In the genomic region with DNA sequence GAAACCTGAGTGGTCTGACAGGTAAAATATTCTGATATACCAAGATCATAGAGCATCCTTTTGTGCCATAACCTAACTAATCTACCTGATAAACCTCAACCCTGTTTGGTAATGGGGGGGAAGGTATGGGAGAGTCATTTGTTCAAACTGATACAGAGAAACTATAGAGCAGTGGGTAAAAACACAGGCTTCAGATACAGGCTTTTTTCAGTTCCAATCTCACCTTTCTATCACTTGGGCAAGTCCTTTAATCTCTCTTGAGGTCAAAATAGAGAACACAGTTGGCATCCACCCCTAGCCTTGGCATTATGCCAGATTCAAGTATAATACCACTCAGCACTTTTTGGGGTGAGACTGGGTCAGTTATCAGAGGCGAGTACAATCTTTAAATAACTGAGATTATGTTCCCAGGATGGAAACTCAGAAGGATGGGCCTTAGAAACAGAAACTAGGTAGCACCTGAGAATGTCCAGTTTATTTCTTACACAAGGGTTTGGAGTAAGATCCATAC, we compare ENCODE assay signal across 26 cellular contexts. TPM values are rescaled to one million over a fixed set of nuclear protein-coding genes. Genes with fewer than 3 reads are reported as not detected.
DNase-seq lines count a peak whose midpoint lies in the region; ATAC-seq, FAIRE-seq and TF ChIP-seq lines count a peak whose summit lies in the region.
"Had no signal": no experiment of that assay in that cellular context is flagged by ENCODE, and none has a peak within 500 bp of the region (broad histone marks: within the 10 kb centered on the region; RNA-seq: fewer than 3 reads in every experiment).

No MANE protein-coding gene starts in this region.

- BruUV-seq in IMR-90 (replicated peaks; lab: Mats Ljungman, UMichigan): no TSS peak

- no peak for ATAC-seq in activated T-cell treated with anti-CD3 and anti-CD28 coated beads, Interleukin-2, amount 50 U/mL, for 72 hours (replicated peaks in 1 of 2)
- ATAC-seq in IMR-90 (ENCODE audit: low read depth): no peak
- ATAC-seq: HepG2 had no signal

- no peak overlapping the region for H3K56ac ChIP-seq in IMR-90 (ENCODE audit: extremely low read depth, insufficient read depth, low read length)

- H4K91ac ChIP-seq in IMR-90 (ENCODE audit: insufficient read depth, low read depth, low read length): no peak overlapping the region

- dilution Hi-C loops in IMR-90 (cut with HindIII; ENCODE audit: low sequenced_read_pairs, unreplicated experiment): no loop called here

- peaks cover 0 to 3% of the 10 kb centered on the region in 2 experiments; a peak in 2 of 4 replicates for H3K79me1 ChIP-seq in IMR-90 (ENCODE audit: low read depth in 1 of 2, low read length in 2 of 2)

- H3K4me3 ChIP-seq in IMR-90 (ENCODE audit: insufficient read depth, low read depth, low read length) (no peak overlapping the region), astrocyte (ENCODE audit: insufficient read depth, low read depth, low read length) (no peak overlapping the region), brain microvascular endothelial cell (ENCODE audit: low read depth, low read length) (no peak overlapping the region)
- H3K4me3 ChIP-seq: Peyer's patch had no signal

- no peak overlapping the region for H2BK5ac ChIP-seq in IMR-90 (ENCODE audit: low read depth, low read length, poor library complexity, severe bottlenecking)

- H3K4me1 ChIP-seq in IMR-90 (ENCODE audit: control insufficient read depth, insufficient read depth, low read length) (no peaks in the 10 kb centered on the region), astrocyte (ENCODE audit: insufficient read depth, low read length) (no peaks in the 10 kb centered on the region)
- H3K4me1 ChIP-seq: Caco-2, Peyer's patch had no signal

- POLR2A ChIA-PET in IMR-90 (lab: Charles Lee; ENCODE audit: unreplicated experiment): no interaction called here

- H2AFZ ChIP-seq in IMR-90 (replicated peaks; ENCODE audit: low read length, poor library complexity) (no peak overlapping the region), astrocyte (ENCODE audit: low read depth, low read length) (no peak overlapping the region)

- H3K27ac Mint-ChIP-seq in activated T-cell treated with anti-CD3 and anti-CD28 coated beads, Interleukin-2, amount 50 U/mL, for 72 hours: peak overlapping the region; percentile 57
- no peak overlapping the region for H3K27ac Mint-ChIP-seq in astrocyte (ENCODE audit: unreplicated experiment)
- H3K27ac Mint-ChIP-seq: T-helper 1 cell treated with Interleukin-12 subunit alpha and Interleukin-12 subunit beta and Interleukin-4 antibody, amounts not matched to agents 30 μg/mL and 1 μg/mL, for 36 hours had no signal

- no peaks in the 10 kb centered on the region for H3K79me2 ChIP-seq in astrocyte (ENCODE audit: insufficient read depth, low read length)

- no CpG with 5 or more reads among the region's 1 CpG for WGBS in IMR-90 (ENCODE audit: extremely low coverage in 2 of 2, insufficient read length in 1 of 2), 2 experiments

- intact Hi-C loops in IMR-90 (cut with micrococcal nuclease): no loop called here

- no peak overlapping the region for H3K4me3 Mint-ChIP-seq in activated T-cell treated with anti-CD3 and anti-CD28 coated beads, Interleukin-2, amount 50 U/mL, for 72 hours
- no peak overlapping the region for H3K4me3 Mint-ChIP-seq in astrocyte (ENCODE audit: unreplicated experiment)
- H3K4me3 Mint-ChIP-seq: CD4-positive, alpha-beta memory T cell; T-helper 1 cell treated with Interleukin-12 subunit alpha and Interleukin-12 subunit beta and Interleukin-4 antibody, amounts not matched to agents 30 μg/mL and 1 μg/mL, for 36 hours had no signal

- H3K14ac ChIP-seq in IMR-90 (replicated peaks; ENCODE audit: low read depth, low read length): no peak overlapping the region

- no peak for TF ChIP-seq RAD21 in IMR-90 (IDR thresholded peaks at IDR 0.05; ENCODE audit: low read length)

- no peak overlapping the region for H3K23ac ChIP-seq in IMR-90 (ENCODE audit: low read depth, low read length)

- no peak overlapping the region for H2BK120ac ChIP-seq in IMR-90 (ENCODE audit: low read depth, low read length)

- peaks cover 5 to 7% of the 10 kb centered on the region in 2 donors for H3K9me3 Mint-ChIP-seq in activated T-cell treated with anti-CD3 and anti-CD28 coated beads, Interleukin-2, amount 50 U/mL, for 72 hours
- H3K9me3 Mint-ChIP-seq in astrocyte (ENCODE audit: unreplicated experiment): peaks cover 5% of the 10 kb centered on the region

- H3K18ac ChIP-seq in IMR-90 (ENCODE audit: low read depth, low read length): no peak overlapping the region

- no peak for DNase-seq in activated T-cell treated with anti-CD3 and anti-CD28 coated beads, Interleukin-2, amount 50 U/mL, for 72 hours
- DNase-seq in activated T-cell treated with anti-CD3 and anti-CD28 coated beads for 4 hours (no peak), IMR-90 (no peak), astrocyte (ENCODE audit: low read depth) (no peak), brain microvascular endothelial cell (no peak), GM19238 (ENCODE audit: insufficient read length, low spot score) (no peak), cerebellum (ENCODE audit: low spot score) (no peak)
- DNase-seq: C1 segment of cervical spinal cord; Caco-2; CD4-positive, alpha-beta memory T cell; DMS79 treated with DMSO at 0.1 percent for 48 hours; H7; NCI-H1417 treated with DMSO at 0.1 percent for 48 hours; NCI-H187; NCI-H2081 treated with DMSO at 0.1 percent for 48 hours; NCI-H748 treated with DMSO at 0.1 percent for 48 hours; OCI-M1; Peyer's patch; SK-N-SH; SW 1271 had no signal

- no peak overlapping the region for H2BK20ac ChIP-seq in IMR-90 (ENCODE audit: low read depth, low read length)

- H3K27ac ChIP-seq in IMR-90 (ENCODE audit: insufficient read depth, low read length): no peak overlapping the region
- no peak overlapping the region for H3K27ac ChIP-seq in astrocyte (ENCODE audit: low read depth, low read length)
- H3K27ac ChIP-seq in brain microvascular endothelial cell: no peak overlapping the region
- H3K27ac ChIP-seq: Peyer's patch had no signal

- peaks cover 18% of the 10 kb centered on the region for H3K27me3 Mint-ChIP-seq in activated T-cell treated with anti-CD3 and anti-CD28 coated beads, Interleukin-2, amount 50 U/mL, for 72 hours (ENCODE audit: low read depth)
- no peaks in the 10 kb centered on the region for H3K27me3 Mint-ChIP-seq in astrocyte (ENCODE audit: low read depth, unreplicated experiment)
- H3K27me3 Mint-ChIP-seq: CD4-positive, alpha-beta memory T cell had no signal

- H3K36me3 ChIP-seq in IMR-90 (ENCODE audit: control insufficient read depth, insufficient read depth, low read length): no peaks in the 10 kb centered on the region
- H3K36me3 ChIP-seq in astrocyte (ENCODE audit: insufficient read depth, low read length): no peaks in the 10 kb centered on the region
- no peaks in the 10 kb centered on the region for H3K36me3 ChIP-seq in brain microvascular endothelial cell (replicated peaks)
- H3K36me3 ChIP-seq: Peyer's patch had no signal

- in situ Hi-C loops in IMR-90 (cut with MboI; ENCODE audit: low sequenced_read_pairs) (no loop called here), brain microvascular endothelial cell (cut with HindIII; ENCODE audit: low pct_ligation_motif_present, low sequenced_read_pairs) (no loop called here)

- no peak overlapping the region for H3K4me2 ChIP-seq in IMR-90 (ENCODE audit: low read depth, low read length)
- no peak overlapping the region for H3K4me2 ChIP-seq in astrocyte (ENCODE audit: low read length)
- H3K4me2 ChIP-seq: SK-N-SH had no signal

- FAIRE-seq in astrocyte (lab: Jason Lieb, UNC): peak; percentile 55
- FAIRE-seq: HepG2 had no signal

- no peak overlapping the region for H4K8ac ChIP-seq in IMR-90 (ENCODE audit: low read depth in 2 of 2, low read length in 2 of 2)

- no peak overlapping the region for H4K5ac ChIP-seq in IMR-90 (ENCODE audit: low read depth, low read length)

- H2AK5ac ChIP-seq in IMR-90 (ENCODE audit: low read depth, low read length): no peak overlapping the region

- H3K27me3 ChIP-seq in IMR-90 (ENCODE audit: control insufficient read depth, insufficient read depth, low read length) (no peaks in the 10 kb centered on the region; the same call in 1 of the 2 replicates), astrocyte (ENCODE audit: insufficient read depth, low read length) (no peaks in the 10 kb centered on the region), brain microvascular endothelial cell (replicated peaks) (no peaks in the 10 kb centered on the region)
- H3K27me3 ChIP-seq: Peyer's patch had no signal

- H3K9ac ChIP-seq in IMR-90 (ENCODE audit: low read depth, low read length) (no peak overlapping the region), astrocyte (ENCODE audit: low read length) (no peak overlapping the region)
- H3K9ac ChIP-seq: SK-N-SH had no signal

- H2BK15ac ChIP-seq in IMR-90 (ENCODE audit: low read depth, low read length): no peak overlapping the region

- no peaks in the 10 kb centered on the region for H3K36me3 Mint-ChIP-seq in activated T-cell treated with anti-CD3 and anti-CD28 coated beads, Interleukin-2, amount 50 U/mL, for 72 hours (ENCODE audit: insufficient read depth in 2 of 2)
- H3K36me3 Mint-ChIP-seq in astrocyte (ENCODE audit: low read depth, unreplicated experiment): no peaks in the 10 kb centered on the region

- TF ChIP-seq CTCF in IMR-90 (conservative IDR thresholded peaks at IDR 0.05; ENCODE audit: low read depth, low read length) (no peak), astrocyte (IDR thresholded peaks at IDR 0.05; ENCODE audit: insufficient read depth, low read depth, low read length) (no peak), brain microvascular endothelial cell (IDR thresholded peaks at IDR 0.05; ENCODE audit: low read depth, low read length, missing control alignments) (no peak)

- H3K9me1 ChIP-seq in IMR-90 (ENCODE audit: insufficient read depth, low read length): no peaks in the 10 kb centered on the region

- no peak overlapping the region for H3K4ac ChIP-seq in IMR-90 (ENCODE audit: low read depth, low read length)

- TF ChIP-seq POLR2A in IMR-90 (IDR thresholded peaks at IDR 0.05; ENCODE audit: low read depth, low read length): no peak

- no peaks in the 10 kb centered on the region for H3K4me1 Mint-ChIP-seq in activated T-cell treated with anti-CD3 and anti-CD28 coated beads, Interleukin-2, amount 50 U/mL, for 72 hours (ENCODE audit: low read depth)
- no peaks in the 10 kb centered on the region for H3K4me1 Mint-ChIP-seq in astrocyte (ENCODE audit: low read depth, unreplicated experiment)

- no peak overlapping the region for H2AK9ac ChIP-seq in IMR-90 (replicated peaks; ENCODE audit: low read depth, low read length, poor library complexity)

- no peaks in the 10 kb centered on the region for H3K9me3 ChIP-seq in IMR-90 (ENCODE audit: control insufficient read depth, insufficient read depth, low read length)
- no peaks in the 10 kb centered on the region for H3K9me3 ChIP-seq in astrocyte (ENCODE audit: insufficient read depth, low read depth, low read length)
- H3K9me3 ChIP-seq: Caco-2, Peyer's patch, SK-N-SH had no signal

- CTCF ChIA-PET in IMR-90 (lab: Yijun Ruan, JAX): no interaction called here

- H4K20me1 ChIP-seq in IMR-90 (ENCODE audit: insufficient read depth, low read length): no peaks in the 10 kb centered on the region
- H4K20me1 ChIP-seq in astrocyte (ENCODE audit: insufficient read depth, low read length): no peaks in the 10 kb centered on the region

RNA-seq across cellular contexts. Expression of a gene that starts 0.9 kb away (rescaled TPM):
- not detected for total RNA-seq in activated T-cell treated with anti-CD3 and anti-CD28 coated beads, Interleukin-2, amount 50 U/mL, for 72 hours
- total RNA-seq in IMR-90 (2012; rRNA removed) (not detected in 2 replicates), astrocyte (not detected in 2 replicates), cerebellum (not detected)
- not detected in 2 replicates for polyA plus RNA-seq in IMR-90 (2012; rRNA removed)
- not detected in 2 replicates for polyA plus RNA-seq in IMR-90 (2012; cell fraction: cytosol; rRNA removed)
- not detected in 2 replicates for polyA plus RNA-seq in IMR-90 (2012; cell fraction: nucleus; rRNA removed; ENCODE audit: low replicate concordance)
- total RNA-seq: A673; Caco-2; CD4-positive, alpha-beta memory T cell; H7; HepG2; HT-29; LHCN-M2; MCF 10A; Peyer's patch had no signal
- polyA plus RNA-seq: CD4-positive, alpha-beta memory T cell; HepG2; SK-N-SH had no signal

RNA-seq across cellular contexts. Expression of a gene that starts 35.5 kb away (rescaled TPM):
- 1 to 10 TPM; 5.8 to 5.9 TPM for total RNA-seq in activated T-cell treated with anti-CD3 and anti-CD28 coated beads, Interleukin-2, amount 50 U/mL, for 72 hours
- 4.1 and 4.2 TPM in 2 replicates for total RNA-seq in IMR-90 (2012; rRNA removed)
- polyA plus RNA-seq in IMR-90 (2012; rRNA removed): 3.3 and 4.2 TPM in 2 replicates
- polyA plus RNA-seq in IMR-90 (2012; cell fraction: cytosol; rRNA removed): 0.95 and 1.2 TPM in 2 replicates
- 4.2 and 20.3 TPM in 2 replicates for polyA plus RNA-seq in IMR-90 (2012; cell fraction: nucleus; rRNA removed; ENCODE audit: low replicate concordance)
- 5.2 and 5.4 TPM in 2 replicates for total RNA-seq in astrocyte
- 10.3 TPM for total RNA-seq in cerebellum

RNA-seq across cellular contexts. Expression of a gene that starts 36.2 kb away (rescaled TPM):
- total RNA-seq in activated T-cell treated with anti-CD3 and anti-CD28 coated beads, Interleukin-2, amount 50 U/mL, for 72 hours: 1 to 10 TPM; 1.9 to 2.2 TPM
- total RNA-seq in IMR-90 (2012; rRNA removed): 6.1 and 6.4 TPM in 2 replicates
- 2.4 and 3.5 TPM in 2 replicates for polyA plus RNA-seq in IMR-90 (2012; rRNA removed)
- 0.27 and 0.35 TPM in 2 replicates for polyA plus RNA-seq in IMR-90 (2012; cell fraction: cytosol; rRNA removed)
- 1.6 and 12.6 TPM in 2 replicates for polyA plus RNA-seq in IMR-90 (2012; cell fraction: nucleus; rRNA removed; ENCODE audit: low replicate concordance)
- 6.6 and 6.8 TPM in 2 replicates for total RNA-seq in astrocyte
- total RNA-seq in cerebellum: 12.2 TPM

RNA-seq across cellular contexts. Expression of a gene that starts 56.5 kb away (rescaled TPM):
- not detected for total RNA-seq in activated T-cell treated with anti-CD3 and anti-CD28 coated beads, Interleukin-2, amount 50 U/mL, for 72 hours
- total RNA-seq in IMR-90 (2012; rRNA removed) (not detected in 2 replicates), astrocyte (not detected in 2 replicates), cerebellum (not detected)
- polyA plus RNA-seq in IMR-90 (2012; rRNA removed): not detected in 2 replicates
- polyA plus RNA-seq in IMR-90 (2012; cell fraction: cytosol; rRNA removed): not detected in 2 replicates
- polyA plus RNA-seq in IMR-90 (2012; cell fraction: nucleus; rRNA removed; ENCODE audit: low replicate concordance): not detected in 2 replicates
- total RNA-seq: A673; Caco-2; CD4-positive, alpha-beta memory T cell; H7; HepG2; HT-29; LHCN-M2; MCF 10A; Peyer's patch had no signal
- polyA plus RNA-seq: CD4-positive, alpha-beta memory T cell; HepG2; SK-N-SH had no signal
